In the genomic region with DNA sequence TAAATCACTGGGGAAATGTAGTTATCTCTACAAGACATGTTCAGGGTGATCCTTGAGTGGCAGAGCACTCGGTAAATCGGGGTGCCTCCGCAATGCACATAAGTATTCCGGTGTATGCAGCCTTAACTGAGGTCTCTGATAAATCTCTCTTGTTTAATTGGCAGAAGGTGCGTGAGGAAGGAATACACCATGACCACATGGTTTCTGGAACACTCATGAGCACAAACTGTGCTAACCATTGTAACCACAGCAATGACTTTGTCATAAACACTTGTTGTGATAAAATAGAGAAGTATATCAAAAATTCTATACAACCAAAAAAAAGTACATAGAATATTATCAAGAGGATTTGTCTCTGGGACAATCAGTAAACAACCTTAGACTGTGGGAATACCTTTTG, we compare ENCODE assay signal across 19 cellular contexts.
"Had no signal": no experiment of that assay in that cellular context is flagged by ENCODE, and none has a peak within 500 bp of the region (broad histone marks: within the 10 kb centered on the region; RNA-seq: fewer than 3 reads in every experiment).

No MANE protein-coding gene starts in this region.

- H3K27ac ChIP-seq: HL-60, SJSA1, SK-N-MC had no signal

- H3K27me3 ChIP-seq: SJSA1 had no signal

- DNase-seq: Karpas-422, KG1, MM.1S, NCI-H1436, NCI-H187, NCI-H2029, NCI-H2081 treated with DMSO at 0.1 percent for 48 hours, NCI-H2171, NCI-H226, NCI-H446, NCI-H510A, NCI-H524 treated with DMSO at 0.1 percent for 48 hours, NCI-H774, Right ventricle myocardium superior, RPMI8226, SIG-M5 had no signal

- H3K9me3 ChIP-seq: SJSA1 had no signal

- H3K4me3 ChIP-seq: SJSA1, SK-N-MC had no signal

- H3K36me3 ChIP-seq: SJSA1 had no signal
